10 cellular contexts compared by ENCODE assay signal in the genomic region with DNA sequence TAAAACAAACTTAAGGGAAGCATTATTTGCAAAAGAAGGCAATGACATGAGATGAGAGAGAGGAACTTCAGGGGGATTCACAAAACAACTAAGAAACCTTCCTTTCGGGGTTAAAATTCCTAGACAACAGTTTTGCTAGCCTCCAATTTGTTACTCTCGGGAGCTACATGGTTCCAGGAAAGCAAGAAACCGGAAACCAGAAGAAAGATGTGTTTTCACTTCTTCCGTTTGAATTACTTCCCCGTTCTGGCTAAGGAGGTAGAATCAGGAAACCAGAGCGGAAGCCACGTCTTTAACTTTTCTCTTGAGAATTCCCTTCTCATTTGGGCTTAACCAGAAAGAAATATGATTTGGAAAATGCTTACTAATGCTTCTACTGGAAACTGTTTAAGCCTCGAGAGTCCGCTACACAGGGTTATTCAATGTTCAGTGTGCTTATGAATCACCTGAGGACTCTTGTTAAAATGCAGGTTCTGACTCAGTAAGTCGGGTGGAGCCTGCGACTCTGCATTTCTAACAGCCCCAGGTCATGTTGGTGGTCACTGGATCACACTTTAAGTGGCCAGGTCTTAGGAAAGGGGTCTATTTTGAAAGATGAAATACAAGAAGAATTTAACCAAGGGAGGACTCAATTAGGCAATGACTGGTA. TPM values are rescaled to one million over a fixed set of nuclear protein-coding genes. Genes with fewer than 3 reads are reported as not detected.
DNase-seq lines count a peak whose midpoint lies in the region; ATAC-seq and TF ChIP-seq lines count a peak whose summit lies in the region.
"Had no signal": no experiment of that assay in that cellular context is flagged by ENCODE, and none has a peak within 500 bp of the region (broad histone marks: within the 10 kb centered on the region; RNA-seq: fewer than 3 reads in every experiment).

No MANE protein-coding gene starts in this region.

- no peaks in the 10 kb centered on the region for H3K36me3 Mint-ChIP-seq in immature natural killer cell
- H3K36me3 Mint-ChIP-seq in stimulated activated memory B cell treated with anti-CD40 and anti-IgM and Interleukin-4, amounts not matched to agents 10 μg/mL and 1 μg/mL and 100 μg/mL, for 72 hours = no peaks in the 10 kb centered on the region

- H3K36me3 ChIP-seq in brain microvascular endothelial cell (replicated peaks) = no peaks in the 10 kb centered on the region

- H3K27me3 ChIP-seq in brain microvascular endothelial cell (replicated peaks) = no peaks in the 10 kb centered on the region

- ATAC-seq in GM21447 (IDR thresholded peaks at IDR 0.05; ENCODE audit: unreplicated experiment) = peak; percentile 62
- ATAC-seq in stimulated activated memory B cell treated with anti-CD40 and anti-IgM and Interleukin-4, amounts not matched to agents 10 μg/mL and 1 μg/mL and 100 μg/mL, for 72 hours = no peak

- in situ Hi-C loops in brain microvascular endothelial cell (cut with HindIII; ENCODE audit: low pct_ligation_motif_present, low sequenced_read_pairs) = no loop called here

- no peak overlapping the region for H3K27ac ChIP-seq in brain microvascular endothelial cell

- DNase-seq in CD1c-positive myeloid dendritic cell (ENCODE audit: extremely low spot score) = peak; percentile 31
- peak; percentile 31 for DNase-seq in SKM-1 treated with dmso at 0.1 percent for 144 hours (lab: John Stamatoyannopoulos, UW; ENCODE audit: unreplicated experiment)
- DNase-seq in fibroblast of peridontal ligament (ENCODE audit: extremely low read depth) = peak; percentile 34
- DNase-seq in immature natural killer cell = no peak
- no peak for DNase-seq in brain microvascular endothelial cell
- no peak for DNase-seq in hippocampal formation (lab: John Stamatoyannopoulos, UW)
- DNase-seq: midbrain, NCI-H748 treated with DMSO at 0.1 percent for 48 hours had no signal

- no peak overlapping the region for H3K4me3 ChIP-seq in brain microvascular endothelial cell (ENCODE audit: low read depth, low read length)

- H3K9me3 Mint-ChIP-seq in immature natural killer cell = no peaks in the 10 kb centered on the region
- no peaks in the 10 kb centered on the region for H3K9me3 Mint-ChIP-seq in stimulated activated memory B cell treated with anti-CD40 and anti-IgM and Interleukin-4, amounts not matched to agents 10 μg/mL and 1 μg/mL and 100 μg/mL, for 72 hours

- H3K27me3 Mint-ChIP-seq in immature natural killer cell (ENCODE audit: low read depth in 3 of 3) = peaks cover 1 to 5% (median 5%) of the 10 kb centered on the region in 3 donors
- H3K27me3 Mint-ChIP-seq in stimulated activated memory B cell treated with anti-CD40 and anti-IgM and Interleukin-4, amounts not matched to agents 10 μg/mL and 1 μg/mL and 100 μg/mL, for 72 hours = peaks cover 18% of the 10 kb centered on the region

- TF ChIP-seq CTCF in brain microvascular endothelial cell (IDR thresholded peaks at IDR 0.05; ENCODE audit: low read depth, low read length, missing control alignments) = no peak

- H3K4me1 Mint-ChIP-seq in immature natural killer cell = peaks cover 5 to 6% of the 10 kb centered on the region in 2 donors
- H3K4me1 Mint-ChIP-seq in stimulated activated memory B cell treated with anti-CD40 and anti-IgM and Interleukin-4, amounts not matched to agents 10 μg/mL and 1 μg/mL and 100 μg/mL, for 72 hours = peaks cover 5% of the 10 kb centered on the region

- peak overlapping the region in 1 of 5 donors; percentile 16 for H3K4me3 Mint-ChIP-seq in immature natural killer cell
- H3K4me3 Mint-ChIP-seq in stimulated activated memory B cell treated with anti-CD40 and anti-IgM and Interleukin-4, amounts not matched to agents 10 μg/mL and 1 μg/mL and 100 μg/mL, for 72 hours = no peak overlapping the region

- no peak overlapping the region for H3K27ac Mint-ChIP-seq in immature natural killer cell
- no peak overlapping the region for H3K27ac Mint-ChIP-seq in stimulated activated memory B cell treated with anti-CD40 and anti-IgM and Interleukin-4, amounts not matched to agents 10 μg/mL and 1 μg/mL and 100 μg/mL, for 72 hours

RNA-seq across cellular contexts. Expression of gene MCOLN3, which starts 43.5 kb away (rescaled TPM):
- polyA plus RNA-seq in immature natural killer cell = not detected

Comparison
In these comparisons a context has a peak if more than half of its experiments do, and no peak if none do; other contexts are left out.
1. DNase-seq: peak in CD1c-positive myeloid dendritic cell (single experiment), SKM-1 treated with dmso at 0.1 percent for 144 hours (single experiment) and fibroblast of peridontal ligament (single experiment); none in immature natural killer cell (0 of 3), brain microvascular endothelial cell (single experiment) and hippocampal formation (0 of 2).